ENCODE assay signal across 13 cellular contexts in genomic region chr13:29507356-29507755, GRCh38.
A peak's percentile ranks its signal among the peaks of the same experiment; 100 is the strongest.
DNase-seq lines count a peak whose midpoint lies in the region; ATAC-seq and TF ChIP-seq lines count a peak whose summit lies in the region.
"Had no signal": no experiment of that assay in that cellular context is flagged by ENCODE, and none has a peak within 500 bp of the region (broad histone marks: within the 10 kb centered on the region; RNA-seq: fewer than 3 reads in every experiment).

No MANE protein-coding gene starts in this region.

- no peaks in the 10 kb centered on the region for H3K9me3 ChIP-seq in BE2C
- H3K9me3 ChIP-seq: ascending aorta had no signal

- peaks cover 2% of the 10 kb centered on the region for H3K36me3 Mint-ChIP-seq in effector memory CD8-positive, alpha-beta T cell (ENCODE audit: insufficient read depth)

- H3K27ac Mint-ChIP-seq in effector memory CD8-positive, alpha-beta T cell: no peak overlapping the region
- H3K27ac Mint-ChIP-seq: H9; nephron progenitor cell; stimulated activated naive CD8-positive, alpha-beta T cell treated with anti-CD3 and anti-CD28 coated beads, Interleukin-15, Interleukin-2, amounts not matched to agents 100 ng/mL and 50 ng/mL, for 24 hours had no signal

- ATAC-seq in effector memory CD8-positive, alpha-beta T cell (replicated peaks): no peak

- TF ChIP-seq CTCF in BE2C (IDR thresholded peaks at IDR 0.05; ENCODE audit: low read depth, low read length) (no peak), kidney epithelial cell (IDR thresholded peaks at IDR 0.05; ENCODE audit: insufficient read depth, low read length, poor library complexity, severe bottlenecking) (no peak)

- H3K4me1 Mint-ChIP-seq in effector memory CD8-positive, alpha-beta T cell (ENCODE audit: low read depth in 2 of 2): no peaks in the 10 kb centered on the region

- peaks cover 14 to 34% of the 10 kb centered on the region in 2 donors for H3K27me3 Mint-ChIP-seq in effector memory CD8-positive, alpha-beta T cell

- H3K27me3 ChIP-seq in BE2C (no peaks in the 10 kb centered on the region), kidney epithelial cell (ENCODE audit: control insufficient read depth, insufficient read depth, low read length) (peaks cover 7% of the 10 kb centered on the region)
- H3K27me3 ChIP-seq: ascending aorta had no signal

- H3K4me3 Mint-ChIP-seq in effector memory CD8-positive, alpha-beta T cell: no peak overlapping the region
- H3K4me3 Mint-ChIP-seq: H9; nephron progenitor cell; stimulated activated naive CD8-positive, alpha-beta T cell treated with anti-CD3 and anti-CD28 coated beads, Interleukin-15, Interleukin-2, amounts not matched to agents 100 ng/mL and 50 ng/mL, for 24 hours had no signal

- H3K36me3 ChIP-seq in BE2C: peaks cover 14% of the 10 kb centered on the region
- H3K36me3 ChIP-seq in kidney epithelial cell (ENCODE audit: control insufficient read depth, insufficient read depth, low read length): no peaks in the 10 kb centered on the region
- H3K36me3 ChIP-seq: WERI-Rb-1 had no signal

- peak; percentile 63 for DNase-seq in BE2C
- DNase-seq in LHCN-M2 (ENCODE audit: low read depth): peak; percentile 26
- peak; percentile 74 for DNase-seq in NCI-H526 treated with DMSO at 0.1 percent for 48 hours (lab: John Stamatoyannopoulos, UW)
- DNase-seq in kidney epithelial cell (ENCODE audit: low read depth): peak; percentile 28
- no peak for DNase-seq in iPS-NIHi11 (ENCODE audit: low spot score)
- no peak for DNase-seq in effector memory CD8-positive, alpha-beta T cell
- no peak for DNase-seq in ureter (ENCODE audit: low spot score)
- no peak for DNase-seq in stimulated activated CD4-positive, alpha-beta T cell treated with anti-CD3 and anti-CD28 coated beads, Interleukin-12 subunit alpha, Interleukin-12 subunit beta, amount 100 ng/mL, for 4 hours

- no peaks in the 10 kb centered on the region for H3K9me3 Mint-ChIP-seq in effector memory CD8-positive, alpha-beta T cell
- H3K9me3 Mint-ChIP-seq: H9; nephron progenitor cell; stimulated activated naive CD8-positive, alpha-beta T cell treated with anti-CD3 and anti-CD28 coated beads, Interleukin-15, Interleukin-2, amounts not matched to agents 100 ng/mL and 50 ng/mL, for 24 hours had no signal

- H3K4me1 ChIP-seq in BE2C: peaks cover 33% of the 10 kb centered on the region

- peak overlapping the region; percentile 3; the same call in 1 of the 2 replicates for H3K4me3 ChIP-seq in BE2C (ENCODE audit: low read depth, low read length)
- H3K4me3 ChIP-seq in kidney epithelial cell (ENCODE audit: low read depth, low read length): no peak overlapping the region

Comparison
In these comparisons a context has a peak if more than half of its experiments do, and no peak if none do; other contexts are left out.
1. DNase-seq: peak in BE2C (single experiment), LHCN-M2 (single experiment), NCI-H526 treated with DMSO at 0.1 percent for 48 hours (single experiment) and kidney epithelial cell (single experiment); none in iPS-NIHi11 (single experiment), effector memory CD8-positive, alpha-beta T cell (0 of 3), ureter (single experiment) and stimulated activated CD4-positive, alpha-beta T cell treated with anti-CD3 and anti-CD28 coated beads, Interleukin-12 subunit alpha, Interleukin-12 subunit beta, amount 100 ng/mL, for 4 hours (single experiment).